Comparison of ENCODE assay signal across 23 cellular contexts in genomic region chr2:48406950-48407349, GRCh38.
"Had no signal": no experiment of that assay in that cellular context is flagged by ENCODE, and none has a peak within 500 bp of the region (broad histone marks: within the 10 kb centered on the region; RNA-seq: fewer than 3 reads in every experiment).

No MANE protein-coding gene starts in this region.

- H3K79me2 ChIP-seq: parathyroid adenoma had no signal

- H3K27ac ChIP-seq: gastroesophageal sphincter, heart left ventricle, parathyroid adenoma, psoas muscle, testis, transverse colon, VCaP had no signal

- H3K4me3 ChIP-seq: gastroesophageal sphincter, heart left ventricle, psoas muscle, testis, transverse colon had no signal

- H3K4me1 ChIP-seq: parathyroid adenoma, psoas muscle, transverse colon had no signal

- DNase-seq: activated CD4-positive, alpha-beta T cell treated with anti-CD3 and anti-CD28 coated beads for 48 hours; activated effector memory CD4-positive, alpha-beta T cell treated with anti-CD3 and anti-CD28 coated beads, Interleukin-2, amount 50 U/mL, for 16 hours; activated naive CD4-positive, alpha-beta T cell treated with anti-CD3 and anti-CD28 coated beads for 36 hours; activated T-cell treated with anti-CD3 and anti-CD28 coated beads for 4 hours; amygdala; caudate nucleus; cortex of kidney; heart left ventricle; hypothalamus; naive B cell; nephron progenitor cell; nucleus accumbens; psoas muscle; stimulated activated CD4-positive, alpha-beta T cell treated with anti-CD3 and anti-CD28 coated beads, Interleukin-4, amount 100 ng/mL, for 1 hour; stimulated activated naive CD8-positive, alpha-beta T cell treated with anti-CD3 and anti-CD28 coated beads, Interleukin-15, Interleukin-2, amounts not matched to agents 100 U/mL and 50 U/mL, for 24 hours; T-helper 9 cell; testis; transverse colon had no signal

- H3K9me3 ChIP-seq: gastroesophageal sphincter, psoas muscle, testis, transverse colon had no signal

- H3K27me3 ChIP-seq: gastroesophageal sphincter, heart left ventricle, testis, transverse colon had no signal

- ATAC-seq: gastroesophageal sphincter; heart left ventricle; psoas muscle; stimulated activated naive CD8-positive, alpha-beta T cell treated with anti-CD3 and anti-CD28 coated beads, Interleukin-15, Interleukin-2, amounts not matched to agents 100 U/mL and 50 U/mL, for 24 hours had no signal

- H2AFZ ChIP-seq: parathyroid adenoma had no signal

- H3K36me3 ChIP-seq: gastroesophageal sphincter, heart left ventricle, transverse colon had no signal

- FAIRE-seq: endothelial cell of umbilical vein, TTC549 had no signal

- H3K9ac ChIP-seq: parathyroid adenoma had no signal
